1 cellular context compared by ENCODE assay signal in genomic region chr15:73737506-73737905, GRCh38.
TF ChIP-seq lines count a peak whose summit lies in the region.

No MANE protein-coding gene starts in this region.

TF ChIP-seq in SK-N-SH, 30 proteins besides CTCF, POLR2A, EP300 and RAD21 (continued from another document):
- TF ChIP-seq REST (IDR thresholded peaks at IDR 0.05; ENCODE audit: low read depth, low read length) = no peak
- TF ChIP-seq, protein P1, sequence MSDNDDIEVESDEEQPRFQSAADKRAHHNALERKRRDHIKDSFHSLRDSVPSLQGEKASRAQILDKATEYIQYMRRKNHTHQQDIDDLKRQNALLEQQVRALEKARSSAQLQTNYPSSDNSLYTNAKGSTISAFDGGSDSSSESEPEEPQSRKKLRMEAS (IDR thresholded peaks at IDR 0.05; ENCODE audit: low read depth) = no peak
